ENCODE assay signal across 34 cellular contexts in genomic region chr6:34267746-34268145, GRCh38.
"Had no signal": no experiment of that assay in that cellular context is flagged by ENCODE, and none has a peak within 500 bp of the region (broad histone marks: within the 10 kb centered on the region; RNA-seq: fewer than 3 reads in every experiment).

No MANE protein-coding gene starts in this region.

- H3K4me1 ChIP-seq: adrenal gland, ascending aorta, body of pancreas, breast epithelium had no signal

- FAIRE-seq: astrocyte, bronchial epithelial cell had no signal

- ATAC-seq: activated naive CD4-positive, alpha-beta T cell treated with anti-CD3 and anti-CD28 coated beads, Interleukin-2, amount 50 U/mL, for 72 hours; activated naive CD8-positive, alpha-beta T cell treated with anti-CD3 and anti-CD28 coated beads, Interleukin-2, amount 50 U/mL, for 24 hours; activated T-cell treated with anti-CD3 and anti-CD28 coated beads, Interleukin-2, amount 50 U/mL, for 4 hours; activated T-cell treated with anti-CD3 and anti-CD28 coated beads, Interleukin-2, amount 50 U/mL, for 72 hours; activated T-helper 17 cell treated with anti-CD3 and anti-CD28 coated beads, Interleukin-2, amount 50 U/mL, for 72 hours; body of pancreas had no signal

- H3K9me3 ChIP-seq: adrenal gland, body of pancreas had no signal

- H3K27me3 ChIP-seq: adrenal gland, ascending aorta, body of pancreas, brain microvascular endothelial cell, breast epithelium, cardiac muscle cell had no signal

- DNase-seq: activated effector memory CD4-positive, alpha-beta T cell treated with anti-CD3 and anti-CD28 coated beads, Interleukin-2, amount 50 U/mL, for 16 hours; activated effector memory CD4-positive, alpha-beta T cell treated with Interleukin-2 at 50 U/mL for 16 hours; activated gamma-delta T cell; activated gamma-delta T cell treated with Interleukin-2 at 50 U/mL for 16 hours; activated naive CD4-positive, alpha-beta T cell; activated naive CD4-positive, alpha-beta T cell treated with anti-CD3 and anti-CD28 coated beads for 36 hours; activated naive CD4-positive, alpha-beta T cell treated with anti-CD3 and anti-CD28 coated beads, Interleukin-2, amount 10 ng/mL, durations not matched to agents 7 days and 5 days; activated naive CD4-positive, alpha-beta T cell treated with anti-CD3 and anti-CD28 coated beads, Interleukin-2, amount 50 U/mL, for 16 hours; activated naive CD4-positive, alpha-beta T cell treated with Interleukin-2 at 50 U/mL for 16 hours; activated naive CD8-positive, alpha-beta T cell treated with anti-CD3 and anti-CD28 coated beads for 36 hours; activated naive CD8-positive, alpha-beta T cell treated with anti-CD3 and anti-CD28 coated beads, Interleukin-2, amount 10 ng/mL, durations not matched to agents 7 days and 5 days; activated naive CD8-positive, alpha-beta T cell treated with anti-CD3 and anti-CD28 coated beads, Interleukin-2, amount 50 U/mL, for 24 hours; activated T-cell treated with anti-CD3 and anti-CD28 coated beads, Interleukin-2, amount 50 U/mL, for 1 hour; activated T-cell treated with anti-CD3 and anti-CD28 coated beads, Interleukin-2, amount 50 U/mL, for 24 hours; activated T-cell treated with anti-CD3 and anti-CD28 coated beads, Interleukin-2, amount 50 U/mL, for 4 hours; activated T-cell treated with anti-CD3 and anti-CD28 coated beads, Interleukin-2, amount 50 U/mL, for 48 hours; activated T-cell treated with anti-CD3 and anti-CD28 coated beads, Interleukin-2, amount 50 U/mL, for 72 hours; amniotic stem cell; amygdala; anterior cingulate cortex; aorta; body of pancreas; brain microvascular endothelial cell; caudate nucleus; central memory CD4-positive, alpha-beta T cell; cerebellar nuclear complex had no signal

- H3K36me3 ChIP-seq: adrenal gland, ascending aorta, brain microvascular endothelial cell, breast epithelium, cardiac muscle cell had no signal

- H3K27ac ChIP-seq: adrenal gland, ascending aorta, body of pancreas, brain microvascular endothelial cell, breast epithelium, cardiac muscle cell had no signal

- H3K4me3 ChIP-seq: adrenal gland, ascending aorta, body of pancreas, breast epithelium, cardiac muscle cell had no signal
